ENCODE assay signal across 12 cellular contexts in the genomic region with DNA sequence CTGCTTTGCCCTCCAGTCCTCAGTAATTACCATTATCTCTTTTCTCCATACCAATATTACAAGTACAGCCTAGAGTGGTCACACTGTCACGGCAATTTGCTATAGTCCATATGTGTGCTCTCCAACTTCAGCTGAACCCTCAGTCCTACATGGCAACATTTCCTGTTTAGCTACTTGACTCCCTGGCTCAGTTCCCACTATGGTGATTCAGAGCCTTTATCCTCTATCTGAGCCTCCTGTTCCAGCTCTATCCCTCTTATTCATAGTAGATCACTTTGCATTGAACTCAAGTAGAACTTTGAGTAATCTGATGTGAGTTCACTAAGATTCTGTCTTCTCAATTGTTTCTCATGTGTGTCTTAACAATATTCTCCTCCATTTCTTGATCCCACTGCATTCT. TPM values are rescaled to one million over a fixed set of nuclear protein-coding genes. Genes with fewer than 3 reads are reported as not detected.
A peak's percentile ranks its signal among the peaks of the same experiment; 100 is the strongest.
DNase-seq lines count a peak whose midpoint lies in the region; TF ChIP-seq lines count a peak whose summit lies in the region.
"Had no signal": no experiment of that assay in that cellular context is flagged by ENCODE, and none has a peak within 500 bp of the region (broad histone marks: within the 10 kb centered on the region; RNA-seq: fewer than 3 reads in every experiment).

No MANE protein-coding gene starts in this region.

- H3K36me3 ChIP-seq in trophoblast cell (ENCODE audit: control insufficient read depth in 1 of 2, insufficient read depth in 2 of 2, low read length in 2 of 2): no peaks in the 10 kb centered on the region

- no CpG with 5 or more reads among the region's 1 CpG for WGBS in trophoblast cell (ENCODE audit: extremely low coverage, insufficient coverage, insufficient read length)

- no peaks in the 10 kb centered on the region for H3K79me2 ChIP-seq in trophoblast cell (ENCODE audit: control insufficient read depth, insufficient read depth, low read length, poor library complexity)

- no peaks in the 10 kb centered on the region for H3K4me1 ChIP-seq in trophoblast cell (ENCODE audit: control insufficient read depth in 1 of 2, insufficient read depth in 2 of 2, low read length in 2 of 2)

- H3K79me1 ChIP-seq in trophoblast cell (ENCODE audit: low read length): no peaks in the 10 kb centered on the region

- DNase-seq in ACHN (peak; percentile 81), HS-5 (ENCODE audit: low read depth) (peak; percentile 68), RKO (ENCODE audit: low spot score) (peak; percentile 76), foreskin fibroblast (peak; percentile 92 to 94), mesenteric fat pad (ENCODE audit: low spot score) (no peak), trophoblast cell (no peak), medulla oblongata (ENCODE audit: extremely low spot score) (no peak)
- no peak for DNase-seq in activated T-cell treated with anti-CD3 and anti-CD28 coated beads, Interleukin-2, amount 50 U/mL, for 1 hour
- DNase-seq: activated CD4-positive, alpha-beta T cell treated with anti-CD3 and anti-CD28 coated beads for 4 hours; CD8-positive, alpha-beta memory T cell; right cardiac atrium; tibial artery had no signal

- no peak overlapping the region for H2AK5ac ChIP-seq in trophoblast cell (ENCODE audit: low read length)

- H2BK120ac ChIP-seq in trophoblast cell (ENCODE audit: insufficient read depth, low read length, poor library complexity): no peak overlapping the region

- no peaks in the 10 kb centered on the region for H3K9me3 ChIP-seq in trophoblast cell (ENCODE audit: insufficient read depth, low read depth, low read length)
- H3K9me3 ChIP-seq: tibial artery had no signal

- H3K4me2 ChIP-seq in trophoblast cell (ENCODE audit: low read length): no peak overlapping the region

- no peak overlapping the region for H4K12ac ChIP-seq in trophoblast cell (ENCODE audit: low read depth, low read length)

- no peaks in the 10 kb centered on the region for H3K27me3 ChIP-seq in trophoblast cell (ENCODE audit: insufficient read depth, low read length)
- H3K27me3 ChIP-seq: tibial artery had no signal

- no peak overlapping the region for H2BK12ac ChIP-seq in trophoblast cell (ENCODE audit: low read length)

- H3K4me3 ChIP-seq in foreskin fibroblast (ENCODE audit: low read depth in 1 of 2, low read length in 2 of 2) (no peak overlapping the region), trophoblast cell (ENCODE audit: low read depth, low read length) (no peak overlapping the region)
- H3K4me3 ChIP-seq: tibial artery had no signal

- no peak overlapping the region for H3K18ac ChIP-seq in trophoblast cell (ENCODE audit: low read length)

- no peak overlapping the region for H4K8ac ChIP-seq in trophoblast cell (ENCODE audit: low read depth, low read length)

- H2AFZ ChIP-seq in trophoblast cell (ENCODE audit: insufficient read depth, low read length, poor library complexity): no peak overlapping the region

- H4K91ac ChIP-seq in trophoblast cell (ENCODE audit: low read depth, low read length): no peak overlapping the region

- no peak overlapping the region for H3K23ac ChIP-seq in trophoblast cell (ENCODE audit: low read length)

- H3K14ac ChIP-seq in trophoblast cell (ENCODE audit: low read length): no peak overlapping the region

- H3K27ac ChIP-seq in trophoblast cell (ENCODE audit: low read depth, low read length): no peak overlapping the region
- H3K27ac ChIP-seq: tibial artery had no signal

- no peak overlapping the region for H3K9ac ChIP-seq in trophoblast cell (ENCODE audit: low read length)

- H2BK5ac ChIP-seq in trophoblast cell (ENCODE audit: low read depth, low read length, poor library complexity): no peak overlapping the region

- in situ Hi-C loops in ACHN (cut with HindIII; ENCODE audit: low pct_ligation_motif_present, low pct_unique_long_range_greater_than_20kb, low sequenced_read_pairs): no loop called here

- TF ChIP-seq CTCF in foreskin fibroblast (IDR thresholded peaks at IDR 0.05; ENCODE audit: low read depth, low read length): no peak

- no peak overlapping the region for H3K4ac ChIP-seq in trophoblast cell (ENCODE audit: low read depth, low read length)

RNA-seq across cellular contexts. Expression of a gene that starts 43.7 kb away (rescaled TPM):
- total RNA-seq in mesenteric fat pad: 50.9 TPM
- polyA plus RNA-seq in trophoblast cell (2013): 28.4 and 30.1 TPM in 2 replicates

RNA-seq across cellular contexts. Expression of a gene that starts 54.8 kb away (rescaled TPM):
- 57.8 TPM for total RNA-seq in mesenteric fat pad
- polyA plus RNA-seq in trophoblast cell (2013): 22.0 and 22.6 TPM in 2 replicates

Comparison
In these comparisons a context has a peak if more than half of its experiments do, and no peak if none do; other contexts are left out.
1. DNase-seq: peak in ACHN (single experiment), HS-5 (single experiment), RKO (single experiment) and foreskin fibroblast (2 of 2); none in mesenteric fat pad (single experiment), activated T-cell treated with anti-CD3 and anti-CD28 coated beads, Interleukin-2, amount 50 U/mL, for 1 hour (single experiment), trophoblast cell (0 of 2) and medulla oblongata (single experiment).